Comparison of ENCODE assay signal across 20 cellular contexts in the genomic region with DNA sequence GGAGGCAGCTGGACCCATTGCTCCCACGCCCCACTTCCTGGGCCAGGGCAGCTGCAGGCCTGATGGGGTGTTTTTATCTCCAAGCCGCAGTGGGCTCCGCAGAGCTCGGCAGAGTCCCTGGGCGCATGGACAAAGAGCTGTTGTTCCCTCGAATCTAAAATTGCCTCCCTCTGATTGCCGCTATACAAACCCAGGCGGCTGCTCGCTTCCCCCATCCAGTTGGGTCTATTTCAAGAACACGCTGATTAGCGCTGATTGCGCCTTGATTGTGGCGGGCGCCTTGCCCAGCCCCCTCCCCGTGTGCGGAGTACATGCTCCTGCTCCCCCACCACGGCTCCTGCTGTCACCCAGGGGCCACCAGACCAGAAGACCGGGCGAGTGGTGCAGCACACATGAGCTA. TPM values are rescaled to one million over a fixed set of nuclear protein-coding genes. Genes with fewer than 3 reads are reported as not detected.
DNase-seq lines count a peak whose midpoint lies in the region; ATAC-seq, FAIRE-seq and TF ChIP-seq lines count a peak whose summit lies in the region.
"Had no signal": no experiment of that assay in that cellular context is flagged by ENCODE, and none has a peak within 500 bp of the region (broad histone marks: within the 10 kb centered on the region; RNA-seq: fewer than 3 reads in every experiment).

No MANE protein-coding gene starts in this region.

- no peak for ATAC-seq in HG02885 (IDR thresholded peaks at IDR 0.05; ENCODE audit: poor library complexity, unreplicated experiment)
- ATAC-seq: GM12878, HepG2 had no signal

- no peak overlapping the region for H2AK5ac ChIP-seq in neuronal stem cell (ENCODE audit: low read depth, low read length)

- H3K4me3 ChIP-seq in neuronal stem cell (ENCODE audit: low read length in 2 of 2) = no peak overlapping the region
- H3K4me3 ChIP-seq: GM12878, MG63 had no signal

- WGBS in neuronal stem cell (ENCODE audit: extremely low coverage in 2 of 2, insufficient read length in 2 of 2, insufficient replicate concordance in 1 of 2), 2 donors = no CpG with 5 or more reads among the region's 19 CpGs

- H3K23ac ChIP-seq in neuronal stem cell (ENCODE audit: low read depth, low read length, poor library complexity) = no peak overlapping the region

- H3K79me1 ChIP-seq in neuronal stem cell (ENCODE audit: low read depth, low read length) = no peaks in the 10 kb centered on the region

- peak; percentile 3 to 43 for DNase-seq in NCI-H526 (lab: John Stamatoyannopoulos, UW)
- no peak for DNase-seq in NCI-H526 treated with DMSO at 0.1 percent for 48 hours (lab: John Stamatoyannopoulos, UW)
- peak; percentile 89 for DNase-seq in globus pallidus (ENCODE audit: low spot score)
- DNase-seq in neuronal stem cell (ENCODE audit: low spot score) = no peak
- DNase-seq in NCI-H2196 treated with DMSO at 0.1 percent for 48 hours (lab: John Stamatoyannopoulos, UW; ENCODE audit: unreplicated experiment) = no peak
- no peak for DNase-seq in D721Med (ENCODE audit: insufficient read length, low spot score)
- DNase-seq: COR-L47, H9, MG63, NCI-H1092 treated with DMSO at 0.1 percent for 48 hours, NCI-H1694 treated with DMSO at 0.1 percent for 48 hours had no signal

- H3K36me3 ChIP-seq in neuronal stem cell (replicated peaks in 1 of 2; ENCODE audit: control insufficient read depth in 2 of 2, insufficient read depth in 2 of 2, low read length in 2 of 2) = no peaks in the 10 kb centered on the region
- H3K36me3 ChIP-seq: MG63 had no signal

- H3K14ac ChIP-seq in neuronal stem cell (ENCODE audit: low read length) = peak overlapping the region; percentile 25

- H2BK15ac ChIP-seq in neuronal stem cell (ENCODE audit: low read length) = no peak overlapping the region

- no peak overlapping the region for H2BK5ac ChIP-seq in neuronal stem cell (ENCODE audit: low read length)

- FAIRE-seq in D721Med (lab: Jason Lieb, UNC) = no peak
- FAIRE-seq: GM12878, GM18507, HepG2, RCC 7860 had no signal

- no peak overlapping the region for H2BK12ac ChIP-seq in neuronal stem cell (ENCODE audit: low read length)

- no peak overlapping the region for H3K4me2 ChIP-seq in neuronal stem cell (ENCODE audit: insufficient read depth, low read length, poor library complexity, severe bottlenecking)

- no peak overlapping the region for H3K4ac ChIP-seq in neuronal stem cell (ENCODE audit: low read length)

- TF ChIP-seq CTCF in D721Med (IDR thresholded peaks at IDR 0.05; ENCODE audit: insufficient read depth, missing control alignments) = no peak

- no peak overlapping the region for H4K91ac ChIP-seq in neuronal stem cell (ENCODE audit: low read depth, low read length, poor library complexity)

- peaks cover 0 to 2% of the 10 kb centered on the region in 2 donors for H3K4me1 ChIP-seq in neuronal stem cell (ENCODE audit: control insufficient read depth in 2 of 2, insufficient read depth in 1 of 2, low read depth in 1 of 2, low read length in 2 of 2)

- H3K27me3 ChIP-seq in neuronal stem cell (ENCODE audit: control insufficient read depth in 3 of 3, insufficient read depth in 3 of 3, low read depth in 1 of 3, low read length in 3 of 3) = no peaks in the 10 kb centered on the region
- H3K27me3 ChIP-seq: MG63 had no signal

- no peak overlapping the region for H3K27ac ChIP-seq in neuronal stem cell (replicated peaks; ENCODE audit: low read length)
- H3K27ac ChIP-seq in temporal lobe (ENCODE audit: low read depth, low read length) = peak overlapping the region; percentile 93
- H3K27ac ChIP-seq: C4-2B had no signal

- H2BK120ac ChIP-seq in neuronal stem cell (ENCODE audit: low read depth, low read length) = no peak overlapping the region

- no peak overlapping the region for H3K18ac ChIP-seq in neuronal stem cell (ENCODE audit: low read length)

- no peak overlapping the region for H2AFZ ChIP-seq in neuronal stem cell (ENCODE audit: low read length)

- no peak overlapping the region for H4K8ac ChIP-seq in neuronal stem cell (ENCODE audit: low read depth, low read length)

- no peak overlapping the region for H3K9ac ChIP-seq in neuronal stem cell (ENCODE audit: low read depth, low read length, poor library complexity)

- no peaks in the 10 kb centered on the region for H3K9me3 ChIP-seq in neuronal stem cell (replicated peaks in 1 of 2; ENCODE audit: control insufficient read depth in 2 of 2, insufficient read depth in 1 of 2, low read depth in 1 of 2, low read length in 2 of 2)
- H3K9me3 ChIP-seq: MG63 had no signal

RNA-seq across cellular contexts. Expression of a gene that starts 43.4 kb away (rescaled TPM):
- 0.75 TPM for polyA plus RNA-seq in neuronal stem cell (2013, experiment 1 of 2)
- polyA plus RNA-seq in neuronal stem cell (2013, experiment 2 of 2) = 0.78 TPM
- 54.6 TPM for total RNA-seq in temporal lobe
- total RNA-seq: A172, GM12878, H9, HepG2, NCI-H460 had no signal
- polyA plus RNA-seq: GM12878, HepG2 had no signal

Comparison
In these comparisons a context has a peak if more than half of its experiments do, and no peak if none do; other contexts are left out.
1. DNase-seq: peak in NCI-H526 (2 of 2) and globus pallidus (single experiment); none in NCI-H526 treated with DMSO at 0.1 percent for 48 hours (single experiment), neuronal stem cell (single experiment), NCI-H2196 treated with DMSO at 0.1 percent for 48 hours (single experiment) and D721Med (single experiment).